Comparison of ENCODE assay signal across 13 cellular contexts in genomic region chr21:45016491-45017375, GRCh38. TPM values are rescaled to one million over a fixed set of nuclear protein-coding genes. Genes with fewer than 3 reads are reported as not detected.
DNase-seq lines count a peak whose midpoint lies in the region; ATAC-seq, FAIRE-seq and TF ChIP-seq lines count a peak whose summit lies in the region.
"Had no signal": no experiment of that assay in that cellular context is flagged by ENCODE, and none has a peak within 500 bp of the region (broad histone marks: within the 10 kb centered on the region; RNA-seq: fewer than 3 reads in every experiment).

No MANE protein-coding gene starts in this region.

- in situ Hi-C loops in G401 (cut with HindIII; ENCODE audit: low sequenced_read_pairs): no loop called here

- H3K27me3 ChIP-seq in astrocyte (ENCODE audit: insufficient read depth, low read length) (no peaks in the 10 kb centered on the region), psoas muscle (ENCODE audit: insufficient read depth in 3 of 3, low read length in 2 of 3) (peaks cover 0 to 2% (median 0%) of the 10 kb centered on the region in 3 donors)
- H3K27me3 ChIP-seq: SJSA1 had no signal

- H3K9me3 Mint-ChIP-seq in astrocyte (ENCODE audit: unreplicated experiment): peaks cover 7% of the 10 kb centered on the region

- no peaks in the 10 kb centered on the region for H3K79me2 ChIP-seq in astrocyte (ENCODE audit: insufficient read depth, low read length)

- peak overlapping the region; percentile 14 for H3K4me3 Mint-ChIP-seq in astrocyte (ENCODE audit: unreplicated experiment)

- H3K9ac ChIP-seq in astrocyte (ENCODE audit: low read length): no peak overlapping the region
- no peak overlapping the region for H3K9ac ChIP-seq in kidney (ENCODE audit: low read length in 2 of 2)
- H3K9ac ChIP-seq: GM23248 had no signal

- H3K27ac Mint-ChIP-seq in astrocyte (ENCODE audit: unreplicated experiment): no peak overlapping the region

- ATAC-seq in psoas muscle: no peak
- ATAC-seq in HG03342 (IDR thresholded peaks at IDR 0.05; ENCODE audit: unreplicated experiment): no peak
- ATAC-seq: stimulated activated naive CD8-positive, alpha-beta T cell treated with anti-CD3 and anti-CD28 coated beads, Interleukin-15, Interleukin-2, amounts not matched to agents 100 U/mL and 50 U/mL, for 24 hours had no signal

- H2AFZ ChIP-seq in astrocyte (ENCODE audit: low read depth, low read length): no peak overlapping the region
- H2AFZ ChIP-seq: GM23248 had no signal

- peaks cover 9% of the 10 kb centered on the region for H3K4me1 Mint-ChIP-seq in astrocyte (ENCODE audit: low read depth, unreplicated experiment)

- H3K4me1 ChIP-seq in astrocyte (ENCODE audit: insufficient read depth, low read length) (peaks cover 34% of the 10 kb centered on the region), kidney (ENCODE audit: control insufficient read depth in 1 of 2, insufficient read depth in 1 of 2, low read depth in 1 of 2, low read length in 2 of 2) (peaks cover 0 to 8% of the 10 kb centered on the region in 2 donors), psoas muscle (peaks cover 14% of the 10 kb centered on the region)

- intact Hi-C loops in kidney (cut with DNase I): no loop called here
- intact Hi-C loops in psoas muscle (cut with DNase I): no loop called here

- TF ChIP-seq CTCF in astrocyte (IDR thresholded peaks at IDR 0.05; ENCODE audit: insufficient read depth, low read depth, low read length): no peak
- no peak for TF ChIP-seq CTCF in kidney (IDR thresholded peaks at IDR 0.05; ENCODE audit: borderline replicate concordance, extremely low read depth, insufficient read depth)
- no peak for TF ChIP-seq CTCF in psoas muscle (IDR thresholded peaks at IDR 0.05)

- H3K36me3 Mint-ChIP-seq in astrocyte (ENCODE audit: low read depth, unreplicated experiment): peaks cover 1% of the 10 kb centered on the region

- no peak overlapping the region for H3K4me2 ChIP-seq in astrocyte (ENCODE audit: low read length)

- H3K4me3 ChIP-seq in astrocyte (ENCODE audit: insufficient read depth, low read depth, low read length): no peak overlapping the region
- no peak overlapping the region for H3K4me3 ChIP-seq in kidney (ENCODE audit: low read length in 2 of 2)
- no peak overlapping the region for H3K4me3 ChIP-seq in psoas muscle
- H3K4me3 ChIP-seq: GM23248, SJSA1 had no signal

- H3K27me3 Mint-ChIP-seq in astrocyte (ENCODE audit: low read depth, unreplicated experiment): peaks cover 7% of the 10 kb centered on the region

- no peaks in the 10 kb centered on the region for H4K20me1 ChIP-seq in astrocyte (ENCODE audit: insufficient read depth, low read length)

- no peak for FAIRE-seq in astrocyte (lab: Jason Lieb, UNC)
- FAIRE-seq in kidney (lab: Jason Lieb, UNC): no peak

- H3K9me3 ChIP-seq in astrocyte (ENCODE audit: insufficient read depth, low read depth, low read length): no peaks in the 10 kb centered on the region
- H3K9me3 ChIP-seq in kidney (ENCODE audit: control insufficient read depth in 1 of 2, low read length in 2 of 2): no peaks in the 10 kb centered on the region
- no peaks in the 10 kb centered on the region for H3K9me3 ChIP-seq in psoas muscle
- H3K9me3 ChIP-seq: SJSA1 had no signal

- H3K36me3 ChIP-seq in astrocyte (ENCODE audit: insufficient read depth, low read length): no peaks in the 10 kb centered on the region
- H3K36me3 ChIP-seq in kidney (ENCODE audit: control insufficient read depth in 1 of 2, insufficient read depth in 2 of 2, low read length in 2 of 2): no peaks in the 10 kb centered on the region
- H3K36me3 ChIP-seq in psoas muscle (ENCODE audit: insufficient read depth in 1 of 2, low read depth in 1 of 2): no peaks in the 10 kb centered on the region
- H3K36me3 ChIP-seq: SJSA1 had no signal

- DNase-seq in G401 (ENCODE audit: low spot score): peak; percentile 70
- no peak for DNase-seq in astrocyte (ENCODE audit: low read depth)
- peak; percentile 69 for DNase-seq in kidney
- peak; percentile 14 to 40 for DNase-seq in psoas muscle
- no peak for DNase-seq in NCI-H128 (lab: John Stamatoyannopoulos, UW; ENCODE audit: unreplicated experiment)
- no peak for DNase-seq in T-helper 9 cell
- DNase-seq in NCI-H524 treated with DMSO at 0.1 percent for 48 hours (lab: John Stamatoyannopoulos, UW): no peak
- DNase-seq: GM23248; NCI-H187; stimulated activated naive CD8-positive, alpha-beta T cell treated with anti-CD3 and anti-CD28 coated beads, Interleukin-15, Interleukin-2, amounts not matched to agents 100 U/mL and 50 U/mL, for 24 hours had no signal

- WGBS in psoas muscle, 3 donors: 61 to 69% (median 65%) methylated on average over 23 of the region's 23 CpGs

- no peak overlapping the region for H3K27ac ChIP-seq in astrocyte (ENCODE audit: low read depth, low read length)
- no peak overlapping the region for H3K27ac ChIP-seq in kidney (ENCODE audit: low read depth in 2 of 2, low read length in 2 of 2)
- H3K27ac ChIP-seq in psoas muscle: no peak overlapping the region
- H3K27ac ChIP-seq: C4-2B, GM23248, SJSA1 had no signal

RNA-seq across cellular contexts. Expression of gene ADARB1, which starts 57.6 kb away (rescaled TPM):
- 67.7 and 68.1 TPM in 2 replicates for total RNA-seq in G401 (2014; rRNA removed; shearing (Covaris generic))
- total RNA-seq in astrocyte (18.4 and 25.8 TPM in 2 replicates), kidney (34.9 TPM), psoas muscle (10 to 100 TPM in 2 of 4 donors, 1 to 10 TPM in 2; 6.9 to 22.7 (median 14.4) TPM)
- polyA plus RNA-seq in kidney (ENCODE audit: insufficient read depth, low read depth, low replicate concordance) (6.7 TPM), psoas muscle (1 to 10 TPM; 3.8 to 6.4 (median 4.1) TPM)

Comparison
In these comparisons a context has a peak if more than half of its experiments do, and no peak if none do; other contexts are left out.
1. DNase-seq: peak in G401 (single experiment), kidney (single experiment) and psoas muscle (2 of 2); none in astrocyte (single experiment), NCI-H128 (single experiment), T-helper 9 cell (single experiment) and NCI-H524 treated with DMSO at 0.1 percent for 48 hours (single experiment).